In genomic region chr12:3263282-3263681, GRCh38 we compare ENCODE assay signal across 20 cellular contexts.
A peak's percentile ranks its signal among the peaks of the same experiment; 100 is the strongest.
DNase-seq lines count a peak whose midpoint lies in the region; ATAC-seq and TF ChIP-seq lines count a peak whose summit lies in the region.
"Had no signal": no experiment of that assay in that cellular context is flagged by ENCODE, and none has a peak within 500 bp of the region (broad histone marks: within the 10 kb centered on the region; RNA-seq: fewer than 3 reads in every experiment).

No MANE protein-coding gene starts in this region.

- H3K4me3 Mint-ChIP-seq in activated T-cell treated with anti-CD3 and anti-CD28 coated beads, Interleukin-2, amount 50 U/mL, for 24 hours, result no peak overlapping the region
- H3K4me3 Mint-ChIP-seq: B cell, CD14-positive monocyte had no signal

- H3K36me3 Mint-ChIP-seq in activated T-cell treated with anti-CD3 and anti-CD28 coated beads, Interleukin-2, amount 50 U/mL, for 24 hours (ENCODE audit: low read depth), result no peaks in the 10 kb centered on the region
- H3K36me3 Mint-ChIP-seq: CD14-positive monocyte had no signal

- 80 to 83% methylated on average over 13 of the region's 13 CpGs for WGBS in heart right ventricle, 2 donors

- no peak overlapping the region for H3K27ac Mint-ChIP-seq in activated T-cell treated with anti-CD3 and anti-CD28 coated beads, Interleukin-2, amount 50 U/mL, for 24 hours
- H3K27ac Mint-ChIP-seq: B cell had no signal

- no peak for TF ChIP-seq CTCF in heart right ventricle (IDR thresholded peaks at IDR 0.05)
- TF ChIP-seq CTCF in WERI-Rb-1 (IDR thresholded peaks at IDR 0.05; ENCODE audit: low read depth, low read length), result 0 out of 2 replicates have a peak, but pooled peaks have one; percentile 15

- H3K9me3 ChIP-seq in heart right ventricle (no peaks in the 10 kb centered on the region), WERI-Rb-1 (ENCODE audit: severe bottlenecking) (no peaks in the 10 kb centered on the region)
- H3K9me3 ChIP-seq: A549, HAP-1, Peyer's patch, SJSA1 had no signal

- DNase-seq in heart right ventricle, result no peak
- no peak for DNase-seq in left cardiac atrium
- peak; percentile 58 for DNase-seq in WERI-Rb-1
- peak; percentile 28 for DNase-seq in left ventricle myocardium superior
- no peak for DNase-seq in DMS53 treated with DMSO at 0.1 percent for 48 hours (lab: John Stamatoyannopoulos, UW; ENCODE audit: unreplicated experiment)
- no peak for DNase-seq in activated T-cell treated with anti-CD3 and anti-CD28 coated beads, Interleukin-2, amount 50 U/mL, for 24 hours
- DNase-seq: DMS79, KG1, NCI-H1092, NCI-H1436, NCI-H187 treated with DMSO at 0.1 percent for 48 hours, NCI-H226, NCI-H510A treated with DMSO at 0.1 percent for 48 hours, Peyer's patch had no signal

- no peak overlapping the region for H3K4me3 ChIP-seq in heart right ventricle
- H3K4me3 ChIP-seq in WERI-Rb-1 (ENCODE audit: low read depth, low read length), result no peak overlapping the region
- H3K4me3 ChIP-seq: A549, HAP-1, Peyer's patch, SJSA1 had no signal

- no peaks in the 10 kb centered on the region for H3K4me1 Mint-ChIP-seq in activated T-cell treated with anti-CD3 and anti-CD28 coated beads, Interleukin-2, amount 50 U/mL, for 24 hours (ENCODE audit: low read depth)
- H3K4me1 Mint-ChIP-seq: B cell had no signal

- no peaks in the 10 kb centered on the region for H3K9me3 Mint-ChIP-seq in activated T-cell treated with anti-CD3 and anti-CD28 coated beads, Interleukin-2, amount 50 U/mL, for 24 hours

- intact Hi-C loops in heart right ventricle (cut with DNase I), result loop anchor here in 1 of 10 donors (5.0 kb wide), 1 partner anchor 61 kb away; no protein-coding TSS in a partner anchor
- intact Hi-C loops in left cardiac atrium (cut with DNase I), result loop anchor here in 1 of 2 donors (5.0 kb wide), 1 partner anchor 61 kb away; no protein-coding TSS in a partner anchor
- intact Hi-C loops in left ventricle myocardium superior (cut with micrococcal nuclease), result no loop called here

- H3K27ac ChIP-seq in heart right ventricle (peak overlapping the region; percentile 15 to 99 (median 76)), WERI-Rb-1 (peak overlapping the region; percentile 47)
- H3K27ac ChIP-seq: A549, Peyer's patch, SJSA1 had no signal

- no peaks in the 10 kb centered on the region for H3K27me3 Mint-ChIP-seq in activated T-cell treated with anti-CD3 and anti-CD28 coated beads, Interleukin-2, amount 50 U/mL, for 24 hours

- H3K36me3 ChIP-seq in heart right ventricle, result peaks cover 0 to 18% (median 0%) of the 10 kb centered on the region in 9 donors
- H3K36me3 ChIP-seq in WERI-Rb-1, result peaks cover 88% of the 10 kb centered on the region
- H3K36me3 ChIP-seq: HAP-1, Peyer's patch, SJSA1 had no signal

- no peaks in the 10 kb centered on the region for H3K27me3 ChIP-seq in heart right ventricle
- H3K27me3 ChIP-seq in WERI-Rb-1 (ENCODE audit: insufficient read depth, low read depth, severe bottlenecking), result no peaks in the 10 kb centered on the region
- H3K27me3 ChIP-seq: Peyer's patch, SJSA1 had no signal

- ATAC-seq in heart right ventricle (peak in 1 of 8 donors; percentile 1), left cardiac atrium (no peak), left ventricle myocardium superior (no peak), GM19023 (IDR thresholded peaks at IDR 0.05; ENCODE audit: unreplicated experiment) (no peak)
- ATAC-seq: A549 had no signal

- peaks cover 20 to 98% (median 88%) of the 10 kb centered on the region in 9 donors for H3K4me1 ChIP-seq in heart right ventricle
- H3K4me1 ChIP-seq: A549, HAP-1, Peyer's patch, SJSA1 had no signal

Comparison
In these comparisons a context has a peak if more than half of its experiments do, and no peak if none do; other contexts are left out.
1. DNase-seq: peak in WERI-Rb-1 (single experiment) and left ventricle myocardium superior (single experiment); none in heart right ventricle (0 of 2), left cardiac atrium (single experiment), DMS53 treated with DMSO at 0.1 percent for 48 hours (single experiment) and activated T-cell treated with anti-CD3 and anti-CD28 coated beads, Interleukin-2, amount 50 U/mL, for 24 hours (single experiment).